In genomic region chr6:156826290-156826955, GRCh38 we compare ENCODE assay signal across 16 cellular contexts. TPM values are rescaled to one million over a fixed set of nuclear protein-coding genes. Genes with fewer than 3 reads are reported as not detected.
DNase-seq lines count a peak whose midpoint lies in the region; ATAC-seq and TF ChIP-seq lines count a peak whose summit lies in the region.
"Had no signal": no experiment of that assay in that cellular context is flagged by ENCODE, and none has a peak within 500 bp of the region (broad histone marks: within the 10 kb centered on the region; RNA-seq: fewer than 3 reads in every experiment).

No MANE protein-coding gene starts in this region.

- peak overlapping the region; percentile 60; the same call in 1 of the 2 replicates for H2AK5ac ChIP-seq in IMR-90 (ENCODE audit: low read depth, low read length)

- in situ Hi-C loops in IMR-90 (cut with MboI; ENCODE audit: low sequenced_read_pairs), result no loop called here

- H2BK120ac ChIP-seq in IMR-90 (ENCODE audit: low read depth, low read length), result no peak overlapping the region

- H3K4ac ChIP-seq in IMR-90 (ENCODE audit: low read depth, low read length), result no peak overlapping the region

- no peaks in the 10 kb centered on the region for H3K27me3 Mint-ChIP-seq in CD8-positive, alpha-beta T cell (ENCODE audit: low read depth)
- H3K27me3 Mint-ChIP-seq in glutamatergic neuron (ENCODE audit: unreplicated experiment), result no peaks in the 10 kb centered on the region

- H4K5ac ChIP-seq in IMR-90 (ENCODE audit: low read depth, low read length), result no peak overlapping the region

- no peak overlapping the region for H2AFZ ChIP-seq in IMR-90 (replicated peaks; ENCODE audit: low read length, poor library complexity)
- no peak overlapping the region for H2AFZ ChIP-seq in parathyroid adenoma

- ATAC-seq in CD8-positive, alpha-beta T cell, result no peak
- ATAC-seq in IMR-90 (ENCODE audit: low read depth), result no peak
- ATAC-seq in gastroesophageal sphincter, result no peak
- no peak for ATAC-seq in HG03095 (IDR thresholded peaks at IDR 0.05; ENCODE audit: unreplicated experiment)

- no peaks in the 10 kb centered on the region for H3K9me3 ChIP-seq in CD8-positive, alpha-beta T cell (ENCODE audit: low read length)
- H3K9me3 ChIP-seq in IMR-90 (ENCODE audit: control insufficient read depth, insufficient read depth, low read length) (no peaks in the 10 kb centered on the region), parathyroid adenoma (ENCODE audit: control insufficient read depth, low read length) (no peaks in the 10 kb centered on the region), gastroesophageal sphincter (no peaks in the 10 kb centered on the region)
- H3K9me3 ChIP-seq: ascending aorta, heart left ventricle, Peyer's patch, prostate gland had no signal

- H3K4me1 Mint-ChIP-seq in CD8-positive, alpha-beta T cell (ENCODE audit: low read depth), result peaks cover 87% of the 10 kb centered on the region
- H3K4me1 Mint-ChIP-seq in glutamatergic neuron (ENCODE audit: low read depth, unreplicated experiment), result peaks cover 29% of the 10 kb centered on the region

- BruUV-seq in IMR-90 (replicated peaks; lab: Mats Ljungman, UMichigan), result no TSS peak

- no peak for TF ChIP-seq RAD21 in IMR-90 (IDR thresholded peaks at IDR 0.05; ENCODE audit: low read length)

- no peak for TF ChIP-seq POLR2A in IMR-90 (IDR thresholded peaks at IDR 0.05; ENCODE audit: low read depth, low read length)
- TF ChIP-seq POLR2A in gastroesophageal sphincter (IDR thresholded peaks at IDR 0.05), result no peak

- H3K79me2 ChIP-seq in parathyroid adenoma, result peaks cover 28% of the 10 kb centered on the region

- H3K4me3 Mint-ChIP-seq in CD8-positive, alpha-beta T cell, result no peak overlapping the region
- no peak overlapping the region for H3K4me3 Mint-ChIP-seq in glutamatergic neuron (ENCODE audit: unreplicated experiment)

- no peak overlapping the region for H2BK15ac ChIP-seq in IMR-90 (ENCODE audit: low read depth, low read length)

- H3K9ac ChIP-seq in IMR-90 (ENCODE audit: low read depth, low read length) (no peak overlapping the region), parathyroid adenoma (no peak overlapping the region)

- 0 out of 2 replicates have a peak overlapping the region, but pooled peaks have one; percentile 46 for H3K14ac ChIP-seq in IMR-90 (replicated peaks; ENCODE audit: low read depth, low read length)

- dilution Hi-C loops in IMR-90 (cut with HindIII; ENCODE audit: low sequenced_read_pairs, unreplicated experiment), result no loop called here

- 96% methylated on average over 5 of the region's 10 CpGs; no CpG with 5 or more reads in 1 of the 2 experiments for WGBS in IMR-90 (ENCODE audit: extremely low coverage in 2 of 2, insufficient read length in 1 of 2), 2 experiments
- WGBS in gastroesophageal sphincter (ENCODE audit: low coverage in 1 of 2), 2 donors, result 88 to 99% methylated on average over 7 to 8 of the region's 10 CpGs

- H4K20me1 ChIP-seq in IMR-90 (ENCODE audit: insufficient read depth, low read length), result peaks cover 55% of the 10 kb centered on the region

- H3K9me1 ChIP-seq in IMR-90 (ENCODE audit: insufficient read depth, low read length), result peaks cover 29% of the 10 kb centered on the region

- no peaks in the 10 kb centered on the region for H3K9me3 Mint-ChIP-seq in CD8-positive, alpha-beta T cell
- peaks cover 3% of the 10 kb centered on the region for H3K9me3 Mint-ChIP-seq in glutamatergic neuron (ENCODE audit: unreplicated experiment)

- intact Hi-C loops in CD8-positive, alpha-beta T cell (cut with DNase I, micrococcal nuclease), result no loop called here
- intact Hi-C loops in IMR-90 (cut with micrococcal nuclease), result no loop called here

- H3K79me1 ChIP-seq in IMR-90 (ENCODE audit: low read depth in 1 of 2, low read length in 2 of 2), result peaks cover 33 to 83% of the 10 kb centered on the region in 2 experiments

- CTCF ChIA-PET in CD8-positive, alpha-beta T cell (lab: Charles Lee), result interaction anchor here (1.3 kb wide), 1 partner anchor 84 kb away, joined by 3 read pairs; no protein-coding TSS in a partner anchor
- CTCF ChIA-PET in IMR-90 (lab: Yijun Ruan, JAX), result no interaction called here

- POLR2A ChIA-PET in CD8-positive, alpha-beta T cell (lab: Charles Lee), result no interaction called here
- POLR2A ChIA-PET in IMR-90 (lab: Charles Lee; ENCODE audit: unreplicated experiment), result no interaction called here

- no peak overlapping the region for H2AK9ac ChIP-seq in IMR-90 (replicated peaks; ENCODE audit: low read depth, low read length, poor library complexity)

- H3K36me3 ChIP-seq in CD8-positive, alpha-beta T cell (ENCODE audit: insufficient read depth, low read length), result no peaks in the 10 kb centered on the region
- H3K36me3 ChIP-seq in IMR-90 (ENCODE audit: control insufficient read depth, insufficient read depth, low read length) (peaks cover 7% of the 10 kb centered on the region), parathyroid adenoma (ENCODE audit: control insufficient read depth, insufficient read depth, low read length) (no peaks in the 10 kb centered on the region), gastroesophageal sphincter (peaks cover 0 to 5% of the 10 kb centered on the region in 2 donors)
- H3K36me3 ChIP-seq: prostate gland had no signal

- H3K4me1 ChIP-seq in CD8-positive, alpha-beta T cell (ENCODE audit: insufficient read depth, low read length), result peaks cover 37% of the 10 kb centered on the region
- peaks cover 13% of the 10 kb centered on the region for H3K4me1 ChIP-seq in IMR-90 (ENCODE audit: control insufficient read depth, insufficient read depth, low read length)
- peaks cover 49% of the 10 kb centered on the region for H3K4me1 ChIP-seq in parathyroid adenoma
- H3K4me1 ChIP-seq in gastroesophageal sphincter, result peaks cover 0 to 81% (median 18%) of the 10 kb centered on the region in 3 donors
- H3K4me1 ChIP-seq: prostate gland had no signal

- no peak overlapping the region for H3K56ac ChIP-seq in IMR-90 (ENCODE audit: extremely low read depth, insufficient read depth, low read length)

- no peak overlapping the region for H2BK20ac ChIP-seq in IMR-90 (ENCODE audit: low read depth, low read length)

- no peaks in the 10 kb centered on the region for H3K27me3 ChIP-seq in CD8-positive, alpha-beta T cell (ENCODE audit: insufficient read depth, low read length)
- H3K27me3 ChIP-seq in IMR-90 (ENCODE audit: control insufficient read depth, insufficient read depth, low read length) (no peaks in the 10 kb centered on the region), parathyroid adenoma (ENCODE audit: control insufficient read depth, insufficient read depth, low read length) (no peaks in the 10 kb centered on the region), gastroesophageal sphincter (no peaks in the 10 kb centered on the region)
- H3K27me3 ChIP-seq: ascending aorta, heart left ventricle, Peyer's patch had no signal

- no peak overlapping the region for H4K8ac ChIP-seq in IMR-90 (ENCODE audit: low read depth in 2 of 2, low read length in 2 of 2)

- no peak overlapping the region for H3K27ac ChIP-seq in CD8-positive, alpha-beta T cell (ENCODE audit: low read depth, low read length)
- H3K27ac ChIP-seq in IMR-90 (ENCODE audit: insufficient read depth, low read length), result no peak overlapping the region
- peak overlapping the region; percentile 71 for H3K27ac ChIP-seq in parathyroid adenoma
- H3K27ac ChIP-seq in gastroesophageal sphincter, result no peak overlapping the region
- H3K27ac ChIP-seq: Peyer's patch, prostate gland had no signal

- no peak overlapping the region for H3K18ac ChIP-seq in IMR-90 (ENCODE audit: low read depth, low read length)

- no peak overlapping the region for H2BK5ac ChIP-seq in IMR-90 (ENCODE audit: low read depth, low read length, poor library complexity, severe bottlenecking)

- no peak overlapping the region for H3K4me3 ChIP-seq in CD8-positive, alpha-beta T cell (ENCODE audit: low read depth, low read length)
- H3K4me3 ChIP-seq in IMR-90 (ENCODE audit: insufficient read depth, low read depth, low read length) (no peak overlapping the region), parathyroid adenoma (ENCODE audit: low read depth, low read length) (no peak overlapping the region), gastroesophageal sphincter (no peak overlapping the region)
- H3K4me3 ChIP-seq: ascending aorta, heart left ventricle, Peyer's patch, prostate gland had no signal

- no peak overlapping the region; the same call in 1 of the 2 replicates for H3K23ac ChIP-seq in IMR-90 (ENCODE audit: low read depth, low read length)

- TF ChIP-seq CTCF in CD8-positive, alpha-beta T cell (IDR thresholded peaks at IDR 0.05), result no peak
- TF ChIP-seq CTCF in IMR-90 (conservative IDR thresholded peaks at IDR 0.05; ENCODE audit: low read depth, low read length), result no peak
- no peak for TF ChIP-seq CTCF in glutamatergic neuron (IDR thresholded peaks at IDR 0.05; ENCODE audit: partially characterized antibody, unreplicated experiment)
- TF ChIP-seq CTCF in parathyroid adenoma (IDR thresholded peaks at IDR 0.05), result no peak
- no peak for TF ChIP-seq CTCF in gastroesophageal sphincter (IDR thresholded peaks at IDR 0.05)

- no peak for TF ChIP-seq EP300 in gastroesophageal sphincter (IDR thresholded peaks at IDR 0.05)

- peaks cover 41% of the 10 kb centered on the region for H3K36me3 Mint-ChIP-seq in CD8-positive, alpha-beta T cell
- H3K36me3 Mint-ChIP-seq in glutamatergic neuron (ENCODE audit: unreplicated experiment), result no peaks in the 10 kb centered on the region

- H3K4me2 ChIP-seq in IMR-90 (ENCODE audit: low read depth, low read length) (no peak overlapping the region), parathyroid adenoma (ENCODE audit: low read length) (peak overlapping the region; percentile 24)

- H3K27ac Mint-ChIP-seq in CD8-positive, alpha-beta T cell, result peak overlapping the region; percentile 47
- peak overlapping the region; percentile 59 for H3K27ac Mint-ChIP-seq in glutamatergic neuron (ENCODE audit: unreplicated experiment)

- no peak overlapping the region for H4K91ac ChIP-seq in IMR-90 (ENCODE audit: insufficient read depth, low read depth, low read length)

- no peak for DNase-seq in CD8-positive, alpha-beta T cell
- no peak for DNase-seq in IMR-90
- DNase-seq in glutamatergic neuron, result no peak
- DNase-seq in NCI-H345 (lab: John Stamatoyannopoulos, UW), result no peak
- no peak for DNase-seq in NCI-H2107 treated with DMSO at 0.1 percent for 48 hours (lab: John Stamatoyannopoulos, UW; ENCODE audit: unreplicated experiment)
- DNase-seq: activated CD4-positive, CD25-positive, alpha-beta regulatory T cell; cortex of kidney; heart left ventricle; Peyer's patch; stimulated activated CD4-positive, alpha-beta T cell treated with anti-CD3 and anti-CD28 coated beads, Interleukin-15, amount 100 ng/mL, for 24 hours; SW 1271 had no signal

TF ChIP-seq in IMR-90, 13 proteins besides CTCF, POLR2A, EP300 and RAD21 (continues in another document):
- no peak for TF ChIP-seq SMC3 (IDR thresholded peaks at IDR 0.05; ENCODE audit: low read depth, low read length)
- TF ChIP-seq RFX5 (IDR thresholded peaks at IDR 0.05; ENCODE audit: low read depth, low read length), result no peak
- no peak for TF ChIP-seq CEBPB (IDR thresholded peaks at IDR 0.05; ENCODE audit: low read depth, low read length)

RNA-seq across cellular contexts. Expression of gene ARID1B, which starts 49.2 kb away (rescaled TPM):
- 100 to 1,000 TPM in 1 of 2 experiments, 10 to 100 TPM in 1; 98.4 to 111 TPM for total RNA-seq in CD8-positive, alpha-beta T cell
- total RNA-seq in IMR-90 (2012; rRNA removed), result 14.5 and 22.8 TPM in 2 replicates
- polyA plus RNA-seq in IMR-90 (2012; rRNA removed), result 17.5 and 20.1 TPM in 2 replicates
- polyA plus RNA-seq in IMR-90 (2012; cell fraction: cytosol; rRNA removed), result 9.7 and 16.0 TPM in 2 replicates
- 28.7 and 32.4 TPM in 2 replicates for polyA plus RNA-seq in IMR-90 (2012; cell fraction: nucleus; rRNA removed; ENCODE audit: low replicate concordance)
- total RNA-seq in glutamatergic neuron (ENCODE audit: unreplicated experiment), result 202 TPM
- 100 to 1,000 TPM in 1 of 4 donors, 10 to 100 TPM in 3; 40.0 to 106 (median 79.7) TPM for total RNA-seq in gastroesophageal sphincter
